ENCODE assay signal across 18 cellular contexts in genomic region chr6:49142422-49143151, GRCh38.
A peak's percentile ranks its signal among the peaks of the same experiment; 100 is the strongest.
DNase-seq lines count a peak whose midpoint lies in the region; ATAC-seq and TF ChIP-seq lines count a peak whose summit lies in the region.
"Had no signal": no experiment of that assay in that cellular context is flagged by ENCODE, and none has a peak within 500 bp of the region (broad histone marks: within the 10 kb centered on the region; RNA-seq: fewer than 3 reads in every experiment).

No MANE protein-coding gene starts in this region.

- H3K36me3 ChIP-seq in mammary epithelial cell (ENCODE audit: insufficient read depth, low read length) (no peaks in the 10 kb centered on the region), breast epithelium (no peaks in the 10 kb centered on the region), endodermal cell (ENCODE audit: control insufficient read depth, insufficient read depth, low read length) (no peaks in the 10 kb centered on the region), neuronal stem cell (replicated peaks in 1 of 2; ENCODE audit: control insufficient read depth in 2 of 2, insufficient read depth in 2 of 2, low read length in 2 of 2) (no peaks in the 10 kb centered on the region), Peyer's patch (no peaks in the 10 kb centered on the region)
- H3K36me3 ChIP-seq: BLaER1 treated with 17β-estradiol and CSF1 and Interleukin-3, amounts not matched to agents 10 nM and 100 nM; HAP-1 had no signal

- intact Hi-C loops in mammary epithelial cell (cut with micrococcal nuclease) (no loop called here), breast epithelium (cut with DNase I; ENCODE audit: low total_unique reads) (no loop called here)
- intact Hi-C loops in CD4-positive, alpha-beta T cell (cut with DNase I, micrococcal nuclease): no loop called here

- H3K4me1 ChIP-seq in mammary epithelial cell (ENCODE audit: insufficient read depth, low read length): no peaks in the 10 kb centered on the region
- H3K4me1 ChIP-seq in breast epithelium: no peaks in the 10 kb centered on the region
- peaks cover 11% of the 10 kb centered on the region for H3K4me1 ChIP-seq in endodermal cell (ENCODE audit: control insufficient read depth, insufficient read depth, low read length)
- peaks cover 0 to 3% of the 10 kb centered on the region in 2 donors for H3K4me1 ChIP-seq in neuronal stem cell (ENCODE audit: control insufficient read depth in 2 of 2, insufficient read depth in 1 of 2, low read depth in 1 of 2, low read length in 2 of 2)
- H3K4me1 ChIP-seq in Peyer's patch: no peaks in the 10 kb centered on the region
- H3K4me1 ChIP-seq: BLaER1 treated with 17β-estradiol and CSF1 and Interleukin-3, amounts not matched to agents 10 nM and 100 nM; HAP-1 had no signal

- H3K4me3 ChIP-seq in mammary epithelial cell (replicated peaks in 1 of 3; ENCODE audit: insufficient read depth in 1 of 3, low read depth in 2 of 3, low read length in 3 of 3): no peak overlapping the region
- H3K4me3 ChIP-seq in breast epithelium: no peak overlapping the region
- peak overlapping the region; percentile 38 for H3K4me3 ChIP-seq in endodermal cell (ENCODE audit: low read length)
- no peak overlapping the region for H3K4me3 ChIP-seq in neuronal stem cell (ENCODE audit: low read length in 2 of 2)
- no peak overlapping the region for H3K4me3 ChIP-seq in Peyer's patch
- H3K4me3 ChIP-seq: BLaER1 treated with 17β-estradiol and CSF1 and Interleukin-3, amounts not matched to agents 10 nM and 100 nM; HAP-1 had no signal

- peak overlapping the region; percentile 33 for H2AFZ ChIP-seq in mammary epithelial cell (ENCODE audit: low read depth, low read length)
- no peak overlapping the region for H2AFZ ChIP-seq in neuronal stem cell (ENCODE audit: low read length)

- H3K27ac Mint-ChIP-seq in endodermal cell: no peak overlapping the region
- no peak overlapping the region for H3K27ac Mint-ChIP-seq in CD4-positive, alpha-beta T cell

- in situ Hi-C loops in mammary epithelial cell (cut with MboI; ENCODE audit: low sequenced_read_pairs in 2 of 2): no loop called here

- no peak overlapping the region for H3K4ac ChIP-seq in neuronal stem cell (ENCODE audit: low read length)

- no peak overlapping the region for H2AK5ac ChIP-seq in neuronal stem cell (ENCODE audit: low read depth, low read length)

- H3K9ac ChIP-seq in mammary epithelial cell (ENCODE audit: insufficient read depth, low read length) (no peak overlapping the region), endodermal cell (ENCODE audit: extremely low read depth, low read length, poor library complexity, severe bottlenecking) (no peak overlapping the region), neuronal stem cell (ENCODE audit: low read depth, low read length, poor library complexity) (no peak overlapping the region)
- H3K9ac ChIP-seq: BLaER1 treated with 17β-estradiol and CSF1 and Interleukin-3, amounts not matched to agents 10 nM and 100 nM had no signal

- H2BK5ac ChIP-seq in neuronal stem cell (ENCODE audit: low read length): no peak overlapping the region

- no peak overlapping the region for H4K91ac ChIP-seq in neuronal stem cell (ENCODE audit: low read depth, low read length, poor library complexity)

- H3K27me3 ChIP-seq in mammary epithelial cell (ENCODE audit: insufficient read depth, low read length) (no peaks in the 10 kb centered on the region), breast epithelium (no peaks in the 10 kb centered on the region), endodermal cell (ENCODE audit: control insufficient read depth, insufficient read depth, low read length, poor library complexity, severe bottlenecking) (no peaks in the 10 kb centered on the region), neuronal stem cell (ENCODE audit: control insufficient read depth in 3 of 3, insufficient read depth in 3 of 3, low read depth in 1 of 3, low read length in 3 of 3) (no peaks in the 10 kb centered on the region), Peyer's patch (no peaks in the 10 kb centered on the region)
- H3K27me3 ChIP-seq in CD4-positive, alpha-beta T cell (ENCODE audit: control insufficient read depth, insufficient read depth, low read length): no peaks in the 10 kb centered on the region
- H3K27me3 ChIP-seq: BLaER1 treated with 17β-estradiol and CSF1 and Interleukin-3, amounts not matched to agents 10 nM and 100 nM had no signal

- H3K9me3 Mint-ChIP-seq in endodermal cell: peaks cover 6% of the 10 kb centered on the region
- H3K9me3 Mint-ChIP-seq in CD4-positive, alpha-beta T cell: peaks cover 6% of the 10 kb centered on the region

- H2BK15ac ChIP-seq in neuronal stem cell (ENCODE audit: low read length): no peak overlapping the region

- H3K27me3 Mint-ChIP-seq in endodermal cell (ENCODE audit: insufficient read depth): no peaks in the 10 kb centered on the region
- no peaks in the 10 kb centered on the region for H3K27me3 Mint-ChIP-seq in CD4-positive, alpha-beta T cell

- H2BK120ac ChIP-seq in neuronal stem cell (ENCODE audit: low read depth, low read length): no peak overlapping the region

- CTCF ChIA-PET in mammary epithelial cell (lab: Charles Lee; ENCODE audit: low non-redundant PET): no interaction called here
- CTCF ChIA-PET in CD4-positive, alpha-beta T cell (lab: Charles Lee): no interaction called here

- H3K23ac ChIP-seq in neuronal stem cell (ENCODE audit: low read depth, low read length, poor library complexity): no peak overlapping the region

- no peak overlapping the region for H2BK12ac ChIP-seq in neuronal stem cell (ENCODE audit: low read length)

- no peak overlapping the region for H3K18ac ChIP-seq in neuronal stem cell (ENCODE audit: low read length)

- H3K14ac ChIP-seq in neuronal stem cell (ENCODE audit: low read length): no peak overlapping the region

- H3K4me1 Mint-ChIP-seq in endodermal cell: peaks cover 20% of the 10 kb centered on the region
- no peaks in the 10 kb centered on the region for H3K4me1 Mint-ChIP-seq in CD4-positive, alpha-beta T cell (ENCODE audit: low read depth)

- H3K36me3 Mint-ChIP-seq in endodermal cell (ENCODE audit: low read depth): no peaks in the 10 kb centered on the region
- H3K36me3 Mint-ChIP-seq in CD4-positive, alpha-beta T cell (ENCODE audit: low read depth): no peaks in the 10 kb centered on the region

- no peaks in the 10 kb centered on the region for H3K79me1 ChIP-seq in neuronal stem cell (ENCODE audit: low read depth, low read length)

- no peak for DNase-seq in mammary epithelial cell
- no peak for DNase-seq in breast epithelium (ENCODE audit: low spot score in 2 of 2)
- peak; percentile 72 to 76 for DNase-seq in NCI-H526 (lab: John Stamatoyannopoulos, UW)
- peak; percentile 55 for DNase-seq in endodermal cell
- DNase-seq in neuronal stem cell (ENCODE audit: low spot score): no peak
- DNase-seq in Peyer's patch: no peak
- DNase-seq in AG20443 (ENCODE audit: low spot score): no peak
- no peak for DNase-seq in CD4-positive, alpha-beta T cell
- DNase-seq: DMS153, NCI-H1436, NCI-H446, NCI-H82, SHP77 treated with DMSO at 0.1 percent for 48 hours, T-helper 1 cell had no signal

- POLR2A ChIA-PET in CD4-positive, alpha-beta T cell (lab: Charles Lee): no interaction called here

- H4K8ac ChIP-seq in neuronal stem cell (ENCODE audit: low read depth, low read length): no peak overlapping the region

- H3K9me3 ChIP-seq in mammary epithelial cell (replicated peaks; ENCODE audit: insufficient read depth, low read length): no peaks in the 10 kb centered on the region
- no peaks in the 10 kb centered on the region for H3K9me3 ChIP-seq in breast epithelium
- H3K9me3 ChIP-seq in endodermal cell (ENCODE audit: control insufficient read depth, low read length): peaks cover 7% of the 10 kb centered on the region
- no peaks in the 10 kb centered on the region for H3K9me3 ChIP-seq in neuronal stem cell (replicated peaks in 1 of 2; ENCODE audit: control insufficient read depth in 2 of 2, insufficient read depth in 1 of 2, low read depth in 1 of 2, low read length in 2 of 2)
- H3K9me3 ChIP-seq in Peyer's patch: no peaks in the 10 kb centered on the region
- H3K9me3 ChIP-seq in CD4-positive, alpha-beta T cell (ENCODE audit: control insufficient read depth, low read length): no peaks in the 10 kb centered on the region
- H3K9me3 ChIP-seq: HAP-1 had no signal

- no peak for ATAC-seq in CD4-positive, alpha-beta T cell (ENCODE audit: poor library complexity)
- ATAC-seq: SK-N-SH treated with all-trans-retinoic acid at 6 μM for 48 hours had no signal

- no peak overlapping the region for H3K27ac ChIP-seq in mammary epithelial cell (ENCODE audit: insufficient read depth, low read depth, low read length)
- no peak overlapping the region for H3K27ac ChIP-seq in breast epithelium
- no peak overlapping the region for H3K27ac ChIP-seq in endodermal cell (ENCODE audit: low read depth, low read length)
- H3K27ac ChIP-seq in neuronal stem cell (replicated peaks; ENCODE audit: low read length): no peak overlapping the region
- no peak overlapping the region for H3K27ac ChIP-seq in Peyer's patch
- H3K27ac ChIP-seq in CD4-positive, alpha-beta T cell (ENCODE audit: low read depth, low read length): no peak overlapping the region
- H3K27ac ChIP-seq: BLaER1 treated with 17β-estradiol and CSF1 and Interleukin-3, amounts not matched to agents 10 nM and 100 nM; HL-60 had no signal

- H3K4me2 ChIP-seq in mammary epithelial cell (ENCODE audit: insufficient read depth, low read depth, low read length): no peak overlapping the region
- peak overlapping the region; percentile 42 for H3K4me2 ChIP-seq in neuronal stem cell (ENCODE audit: insufficient read depth, low read length, poor library complexity, severe bottlenecking)
- H3K4me2 ChIP-seq: BLaER1 treated with 17β-estradiol and CSF1 and Interleukin-3, amounts not matched to agents 10 nM and 100 nM had no signal

- WGBS in mammary epithelial cell (ENCODE audit: low coverage, missing lambda C conversion rate): 45% methylated on average over 7 of the region's 7 CpGs
- WGBS in endodermal cell (ENCODE audit: insufficient coverage in 1 of 2, insufficient read length in 1 of 2), 2 experiments: 33 to 58% methylated on average over 3 to 7 of the region's 7 CpGs
- no CpG with 5 or more reads among the region's 7 CpGs for WGBS in neuronal stem cell (ENCODE audit: extremely low coverage in 2 of 2, insufficient read length in 2 of 2, insufficient replicate concordance in 1 of 2), 2 donors

- TF ChIP-seq CTCF in mammary epithelial cell (conservative IDR thresholded peaks at IDR 0.05 in 1 of 2, IDR thresholded peaks at IDR 0.05 in 1 of 2; ENCODE audit: extremely low read depth in 1 of 2, insufficient read depth in 1 of 2, low read depth in 1 of 2, low read length in 2 of 2) (no peak), breast epithelium (IDR thresholded peaks at IDR 0.05) (no peak), endodermal cell (conservative IDR thresholded peaks at IDR 0.05) (no peak), Peyer's patch (IDR thresholded peaks at IDR 0.05) (no peak)
- TF ChIP-seq CTCF in CD4-positive, alpha-beta T cell (IDR thresholded peaks at IDR 0.05): no peak

- no peak for TF ChIP-seq POLR2A in breast epithelium (IDR thresholded peaks at IDR 0.05)
- no peak for TF ChIP-seq POLR2A in Peyer's patch (IDR thresholded peaks at IDR 0.05)

- dilution Hi-C loops in mammary epithelial cell (cut with HindIII; ENCODE audit: low sequenced_read_pairs): no loop called here

- BruUV-seq in mammary epithelial cell (replicated peaks; lab: Mats Ljungman, UMichigan): no TSS peak

- no peaks in the 10 kb centered on the region for H4K20me1 ChIP-seq in mammary epithelial cell (ENCODE audit: insufficient read depth, low read length)
- H4K20me1 ChIP-seq: BLaER1 treated with 17β-estradiol and CSF1 and Interleukin-3, amounts not matched to agents 10 nM and 100 nM had no signal

- no peak overlapping the region for H3K4me3 Mint-ChIP-seq in endodermal cell
- H3K4me3 Mint-ChIP-seq in CD4-positive, alpha-beta T cell: no peak overlapping the region

- no peaks in the 10 kb centered on the region for H3K79me2 ChIP-seq in mammary epithelial cell (ENCODE audit: insufficient read depth, low read length)

Comparison
In these comparisons a context has a peak if more than half of its experiments do, and no peak if none do; other contexts are left out.
1. DNase-seq: peak in NCI-H526 (2 of 2) and endodermal cell (single experiment); none in mammary epithelial cell (single experiment), breast epithelium (0 of 2), neuronal stem cell (single experiment), Peyer's patch (0 of 3), AG20443 (single experiment) and CD4-positive, alpha-beta T cell (0 of 10).